9 cellular contexts compared by ENCODE assay signal in the genomic region with DNA sequence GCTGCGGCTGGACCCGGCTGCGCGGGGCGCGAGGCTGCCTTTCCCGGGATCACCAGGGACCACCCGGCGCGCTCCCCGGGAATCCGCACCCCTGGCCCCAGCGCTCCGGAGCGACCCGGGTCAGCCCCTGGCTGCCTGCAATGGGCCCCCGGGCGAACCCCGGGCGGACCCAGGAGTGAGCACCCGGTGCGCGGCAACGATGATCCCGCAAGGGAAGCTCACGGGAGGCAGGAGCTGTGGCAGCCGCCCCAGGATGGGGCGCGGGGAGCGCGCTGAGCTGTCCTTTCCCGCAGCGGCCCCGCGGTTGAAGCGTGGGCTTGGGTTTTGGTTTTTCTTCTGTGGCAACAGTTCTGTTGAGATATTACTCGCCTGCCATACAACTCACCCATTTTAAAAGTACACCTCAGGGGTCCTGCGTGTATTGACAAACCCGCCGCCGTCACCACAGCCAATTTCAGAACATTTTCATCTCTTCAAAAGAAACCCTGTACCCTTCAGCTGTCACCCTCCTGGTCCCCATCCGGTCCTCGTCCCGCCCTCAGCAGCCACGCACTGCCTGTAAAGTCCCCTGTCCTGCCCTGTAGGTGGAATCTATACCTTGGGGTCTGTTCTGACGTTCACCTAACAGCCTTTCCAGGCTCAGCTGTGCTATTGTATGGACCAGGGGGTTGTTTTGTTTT. TPM values are rescaled to one million over a fixed set of nuclear protein-coding genes. Genes with fewer than 3 reads are reported as not detected.
A peak's percentile ranks its signal among the peaks of the same experiment; 100 is the strongest.
DNase-seq lines count a peak whose midpoint lies in the region; ATAC-seq and TF ChIP-seq lines count a peak whose summit lies in the region.
"Had no signal": no experiment of that assay in that cellular context is flagged by ENCODE, and none has a peak within 500 bp of the region (broad histone marks: within the 10 kb centered on the region; RNA-seq: fewer than 3 reads in every experiment).

No MANE protein-coding gene starts in this region.

- H3K4me1 Mint-ChIP-seq in activated CD4-positive, alpha-beta T cell treated with anti-CD3 and anti-CD28 coated beads, Interleukin-2, amount 10 ng/mL, durations not matched to agents 7 days and 5 days: peaks cover 16% of the 10 kb centered on the region

- no peaks in the 10 kb centered on the region for H3K9me3 ChIP-seq in right lobe of liver
- H3K9me3 ChIP-seq in suprapubic skin: no peaks in the 10 kb centered on the region
- H3K9me3 ChIP-seq in body of pancreas: no peaks in the 10 kb centered on the region
- H3K9me3 ChIP-seq: BLaER1 treated with 17β-estradiol and CSF1 and Interleukin-3, amounts not matched to agents 10 nM and 100 nM had no signal

- TF ChIP-seq EP300 in suprapubic skin (IDR thresholded peaks at IDR 0.05): no peak

- peaks cover 0 to under 1% (median 0%) of the 10 kb centered on the region in 4 donors for H3K36me3 ChIP-seq in right lobe of liver
- peaks cover 8% of the 10 kb centered on the region for H3K36me3 ChIP-seq in suprapubic skin
- peaks cover 0 to 4% of the 10 kb centered on the region in 2 donors for H3K36me3 ChIP-seq in body of pancreas (replicated peaks in 1 of 2; ENCODE audit: insufficient read depth in 1 of 2, low read depth in 2 of 2)

- H3K27ac ChIP-seq in right lobe of liver: no peak overlapping the region
- H3K27ac ChIP-seq in suprapubic skin: no peak overlapping the region
- H3K27ac ChIP-seq in body of pancreas: no peak overlapping the region
- H3K27ac ChIP-seq: BLaER1 treated with 17β-estradiol and CSF1 and Interleukin-3, amounts not matched to agents 10 nM and 100 nM had no signal

- TF ChIP-seq POLR2A in right lobe of liver (IDR thresholded peaks at IDR 0.05) (no peak), suprapubic skin (IDR thresholded peaks at IDR 0.05) (no peak), body of pancreas (IDR thresholded peaks at IDR 0.05) (no peak)

- H3K36me3 Mint-ChIP-seq in activated CD4-positive, alpha-beta T cell treated with anti-CD3 and anti-CD28 coated beads, Interleukin-2, amount 10 ng/mL, durations not matched to agents 7 days and 5 days (ENCODE audit: low read depth): peaks cover 5% of the 10 kb centered on the region
- H3K36me3 Mint-ChIP-seq in activated naive CD4-positive, alpha-beta T cell treated with anti-CD3 and anti-CD28 coated beads, Interleukin-2, amount 50 U/mL, for 72 hours: no peaks in the 10 kb centered on the region

- H3K4me1 ChIP-seq in right lobe of liver: peaks cover 0 to 37% (median 11%) of the 10 kb centered on the region in 4 donors
- peaks cover 31% of the 10 kb centered on the region for H3K4me1 ChIP-seq in suprapubic skin
- H3K4me1 ChIP-seq in body of pancreas: peaks cover 29% of the 10 kb centered on the region

- H3K27me3 ChIP-seq in right lobe of liver (peaks cover 0 to 4% of the 10 kb centered on the region in 2 donors), suprapubic skin (peaks cover 24% of the 10 kb centered on the region), body of pancreas (no peaks in the 10 kb centered on the region)

- intact Hi-C loops in right lobe of liver (cut with DNase I): no loop called here
- intact Hi-C loops in body of pancreas (cut with DNase I): no loop called here

- TF ChIP-seq CTCF in right lobe of liver (IDR thresholded peaks at IDR 0.05): no peak
- no peak for TF ChIP-seq CTCF in suprapubic skin (IDR thresholded peaks at IDR 0.05)
- TF ChIP-seq CTCF in body of pancreas (IDR thresholded peaks at IDR 0.05): no peak

- peak; percentile 76 to 82 for ATAC-seq in activated naive CD4-positive, alpha-beta T cell treated with anti-CD3 and anti-CD28 coated beads, Interleukin-2, amount 50 U/mL, for 72 hours
- ATAC-seq in right lobe of liver (no peak), body of pancreas (no peak), HG02852 (IDR thresholded peaks at IDR 0.05; ENCODE audit: unreplicated experiment) (no peak)

- CTCF ChIA-PET in activated CD4-positive, alpha-beta T cell treated with anti-CD3 and anti-CD28 coated beads, Interleukin-2, amount 10 ng/mL, durations not matched to agents 7 days and 5 days (lab: Charles Lee): interaction anchor here (1.0 to 2.0 kb wide), 3 partner anchors 13 to 47 kb away, joined by 5 to 6 read pairs (median 6); no protein-coding TSS in a partner anchor

- H3K9me3 Mint-ChIP-seq in activated CD4-positive, alpha-beta T cell treated with anti-CD3 and anti-CD28 coated beads, Interleukin-2, amount 10 ng/mL, durations not matched to agents 7 days and 5 days: no peaks in the 10 kb centered on the region
- H3K9me3 Mint-ChIP-seq in activated naive CD4-positive, alpha-beta T cell treated with anti-CD3 and anti-CD28 coated beads, Interleukin-2, amount 50 U/mL, for 72 hours: no peaks in the 10 kb centered on the region

- WGBS in right lobe of liver (ENCODE audit: insufficient coverage, low coverage, low lambda C conversion rate, missing lambda C conversion rate): 17% methylated on average over 9 of the region's 46 CpGs
- 13% methylated on average over 11 of the region's 46 CpGs for WGBS in suprapubic skin
- 3 to 13% methylated on average over 13 to 39 of the region's 46 CpGs for WGBS in body of pancreas, 2 donors

- peaks cover 37% of the 10 kb centered on the region for H3K27me3 Mint-ChIP-seq in activated CD4-positive, alpha-beta T cell treated with anti-CD3 and anti-CD28 coated beads, Interleukin-2, amount 10 ng/mL, durations not matched to agents 7 days and 5 days

- no peak for DNase-seq in activated CD4-positive, alpha-beta T cell treated with anti-CD3 and anti-CD28 coated beads, Interleukin-2, amount 10 ng/mL, durations not matched to agents 7 days and 5 days
- no peak for DNase-seq in activated CD4-positive, alpha-beta T cell treated with anti-CD3 and anti-CD28 coated beads, Interleukin-2, amount 50 U/mL, for 1 hour
- no peak for DNase-seq in activated naive CD4-positive, alpha-beta T cell treated with anti-CD3 and anti-CD28 coated beads, Interleukin-2, amount 50 U/mL, for 72 hours (ENCODE audit: low spot score in 2 of 2)
- DNase-seq in right lobe of liver: peak in 2 of 3 donors; percentile 42 to 50
- no peak for DNase-seq in suprapubic skin (ENCODE audit: low spot score in 2 of 2)
- DNase-seq in DMS79 treated with DMSO at 0.1 percent for 48 hours (lab: John Stamatoyannopoulos, UW): no peak
- DNase-seq in body of pancreas: no peak

- H3K4me3 Mint-ChIP-seq in activated CD4-positive, alpha-beta T cell treated with anti-CD3 and anti-CD28 coated beads, Interleukin-2, amount 10 ng/mL, durations not matched to agents 7 days and 5 days: peak overlapping the region; percentile 27

- H3K4me3 ChIP-seq in right lobe of liver (no peak overlapping the region), suprapubic skin (peak overlapping the region; percentile 43), body of pancreas (no peak overlapping the region)

- H3K27ac Mint-ChIP-seq in activated CD4-positive, alpha-beta T cell treated with anti-CD3 and anti-CD28 coated beads, Interleukin-2, amount 10 ng/mL, durations not matched to agents 7 days and 5 days: no peak overlapping the region
- H3K27ac Mint-ChIP-seq in activated naive CD4-positive, alpha-beta T cell treated with anti-CD3 and anti-CD28 coated beads, Interleukin-2, amount 50 U/mL, for 72 hours: no peak overlapping the region

- POLR2A ChIA-PET in activated CD4-positive, alpha-beta T cell treated with anti-CD3 and anti-CD28 coated beads, Interleukin-2, amount 10 ng/mL, durations not matched to agents 7 days and 5 days (lab: Charles Lee): interaction anchor here (0.6 to 0.9 kb wide), 2 partner anchors 10 to 14 kb away, joined by 3 read pairs; no protein-coding TSS in a partner anchor

RNA-seq across cellular contexts. Expression of a gene that starts 12.8 kb away (rescaled TPM):
- 10 to 100 TPM; 31.3 to 32.9 TPM for total RNA-seq in activated CD4-positive, alpha-beta T cell treated with anti-CD3 and anti-CD28 coated beads, Interleukin-2, amount 10 ng/mL, durations not matched to agents 7 days and 5 days
- total RNA-seq in activated naive CD4-positive, alpha-beta T cell treated with anti-CD3 and anti-CD28 coated beads, Interleukin-2, amount 50 U/mL, for 72 hours: 10 to 100 TPM in 1 of 2 donors, 1 to 10 TPM in 1; 9.7 to 18.5 TPM
- total RNA-seq in right lobe of liver (10 to 100 TPM; 13.4 to 27.8 (median 15.6) TPM), suprapubic skin (10 to 100 TPM; 17.5 to 35.6 (median 23.1) TPM), body of pancreas (10 to 100 TPM; 10.4 to 32.3 TPM)

RNA-seq across cellular contexts. Expression of a gene that starts 30.5 kb away (rescaled TPM):
- total RNA-seq in activated CD4-positive, alpha-beta T cell treated with anti-CD3 and anti-CD28 coated beads, Interleukin-2, amount 10 ng/mL, durations not matched to agents 7 days and 5 days: 1 to 10 TPM; 2.8 TPM
- total RNA-seq in activated naive CD4-positive, alpha-beta T cell treated with anti-CD3 and anti-CD28 coated beads, Interleukin-2, amount 50 U/mL, for 72 hours: 10 to 100 TPM in 1 of 2 donors, 1 to 10 TPM in 1; 6.2 to 13.2 TPM
- total RNA-seq in right lobe of liver (100 to 1,000 TPM in 1 of 6 experiments, 10 to 100 TPM in 5; 46.6 to 139 (median 63.3) TPM), suprapubic skin (100 to 1,000 TPM; 214 to 283 (median 260) TPM), body of pancreas (10 to 100 TPM in 1 of 2 donors, 1 to 10 TPM in 1; 8.0 to 11.5 TPM)

Comparison
In these comparisons a context has a peak if more than half of its experiments do, and no peak if none do; other contexts are left out.
1. DNase-seq: peak in right lobe of liver (2 of 3); none in activated CD4-positive, alpha-beta T cell treated with anti-CD3 and anti-CD28 coated beads, Interleukin-2, amount 10 ng/mL, durations not matched to agents 7 days and 5 days (single experiment), activated CD4-positive, alpha-beta T cell treated with anti-CD3 and anti-CD28 coated beads, Interleukin-2, amount 50 U/mL, for 1 hour (single experiment), activated naive CD4-positive, alpha-beta T cell treated with anti-CD3 and anti-CD28 coated beads, Interleukin-2, amount 50 U/mL, for 72 hours (0 of 2), suprapubic skin (0 of 2), DMS79 treated with DMSO at 0.1 percent for 48 hours (single experiment) and body of pancreas (0 of 4).
2. ATAC-seq: peak in activated naive CD4-positive, alpha-beta T cell treated with anti-CD3 and anti-CD28 coated beads, Interleukin-2, amount 50 U/mL, for 72 hours (2 of 2); none in right lobe of liver (0 of 4), body of pancreas (single experiment) and HG02852 (single experiment).